7 cellular contexts compared by ENCODE assay signal in the genomic region with DNA sequence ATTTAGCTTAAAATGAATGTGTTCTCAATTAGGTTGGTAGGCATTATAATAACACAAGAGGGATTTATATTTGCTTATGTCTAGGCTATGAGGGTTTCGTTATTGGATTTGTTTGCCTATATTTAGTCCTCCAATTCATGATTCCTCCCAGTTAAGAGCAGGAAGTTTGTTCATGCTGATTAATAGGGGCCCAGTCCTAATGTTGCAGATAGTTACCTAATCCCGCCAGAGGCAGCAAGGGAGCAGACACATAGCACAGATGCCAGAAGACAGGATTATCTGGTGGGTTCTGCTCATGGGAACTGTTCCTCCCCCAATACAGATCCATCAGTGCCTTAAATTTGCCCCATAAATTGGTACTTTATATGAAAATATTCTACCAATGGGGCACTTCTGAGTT.
"Had no signal": no experiment of that assay in that cellular context is flagged by ENCODE, and none has a peak within 500 bp of the region (broad histone marks: within the 10 kb centered on the region; RNA-seq: fewer than 3 reads in every experiment).

No MANE protein-coding gene starts in this region.

- H3K27ac ChIP-seq: cardiac muscle cell, esophagus squamous epithelium, tibial nerve had no signal

- H3K36me3 ChIP-seq: cardiac muscle cell, esophagus squamous epithelium, tibial nerve had no signal

- H3K27me3 ChIP-seq: esophagus squamous epithelium, tibial nerve had no signal

- H3K4me3 ChIP-seq: cardiac muscle cell, esophagus squamous epithelium, tibial nerve had no signal

- DNase-seq: activated CD4-positive, alpha-beta T cell treated with anti-CD3 and anti-CD28 coated beads, Interleukin-2, amount 50 U/mL, for 4 hours; activated gamma-delta T cell; effector memory CD4-positive, alpha-beta T cell; esophagus squamous epithelium; retina had no signal
